8 cellular contexts compared by ENCODE assay signal in the genomic region with DNA sequence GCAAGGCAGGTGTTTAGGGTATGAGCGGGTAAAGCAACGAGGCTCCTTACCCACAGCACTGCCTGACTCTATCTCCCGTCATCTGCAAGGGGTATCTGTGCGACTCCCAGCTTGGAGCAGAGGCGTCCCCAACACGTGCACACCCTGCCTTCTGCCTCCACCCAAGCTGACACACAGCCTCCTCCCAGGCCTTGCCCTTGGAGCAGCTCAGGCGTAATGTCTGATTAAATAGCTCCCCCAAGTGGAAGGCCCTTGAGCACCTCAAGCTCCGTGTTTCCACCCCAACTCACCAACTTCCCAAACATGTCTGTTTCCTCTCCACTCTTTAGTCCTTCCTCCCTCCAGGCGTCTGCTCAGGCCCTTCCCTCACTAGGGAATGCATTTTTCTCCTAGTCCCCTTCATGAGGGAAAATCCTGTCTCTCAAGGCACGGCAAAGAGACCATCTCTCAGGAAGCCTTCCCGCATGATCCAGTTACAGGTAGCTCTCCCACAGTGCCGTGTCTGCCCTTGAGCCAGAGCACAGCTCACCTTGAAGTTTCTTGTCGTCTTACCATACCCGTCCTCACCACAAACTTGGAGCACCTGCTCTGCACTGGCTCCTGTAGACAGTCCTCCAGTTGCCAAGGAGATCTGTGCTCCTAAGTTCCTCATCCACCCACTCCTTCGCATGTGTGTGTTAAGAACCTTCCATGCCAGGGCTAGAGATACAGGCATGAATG. TPM values are rescaled to one million over a fixed set of nuclear protein-coding genes. Genes with fewer than 3 reads are reported as not detected.
DNase-seq lines count a peak whose midpoint lies in the region; ATAC-seq, FAIRE-seq and TF ChIP-seq lines count a peak whose summit lies in the region.

No MANE protein-coding gene starts in this region.

- WGBS in K562 (ENCODE audit: insufficient coverage, low coverage, missing lambda C conversion rate), result 12% methylated on average over 12 of the region's 15 CpGs

- in situ Hi-C loops in K562 (cut with MboI), result loop anchor here (25.0 kb wide), 1 partner anchor 570 kb away; a partner anchor contains a TSS

- peak; percentile 91 for FAIRE-seq in K562 (lab: Jason Lieb, UNC)

- H3K9ac ChIP-seq in K562 (ENCODE audit: insufficient read depth in 1 of 2, low read depth in 2 of 2, low read length in 2 of 2), result no peak overlapping the region

- H3K9me1 ChIP-seq in K562 (ENCODE audit: control insufficient read depth, insufficient read depth, low read length), result no peaks in the 10 kb centered on the region

- H3K9me3 Mint-ChIP-seq in immature natural killer cell, result peaks cover 0 to 2% (median 0%) of the 10 kb centered on the region in 6 donors

- H3K9me3 ChIP-seq in AG04450 (ENCODE audit: control insufficient read depth, insufficient read depth, low read length) (no peaks in the 10 kb centered on the region), K562 (replicated peaks; ENCODE audit: control insufficient read depth, insufficient read depth, low read depth, low read length) (no peaks in the 10 kb centered on the region)

- H3K36me3 Mint-ChIP-seq in immature natural killer cell, result peaks cover 0 to 12% (median 4%) of the 10 kb centered on the region in 3 donors

- CTCF ChIA-PET in AG04450 (lab: Charles Lee), result interaction anchor here (0.5 to 8.8 kb wide), 29 partner anchors 8 to 710 kb away, joined by 3 to 184 read pairs (median 4); a partner anchor contains a TSS
- CTCF ChIA-PET in K562 (lab: Yijun Ruan, JAX; ENCODE audit: low intra/inter-chr PET ratio), result interaction anchor here (0.9 to 1.8 kb wide), 4 partner anchors 84 to 559 kb away, joined by 3 to 17 read pairs (median 6); no protein-coding TSS in a partner anchor

- H3K36me3 ChIP-seq in K562 (ENCODE audit: control insufficient read depth, insufficient read depth, low read length), result no peaks in the 10 kb centered on the region

- ATAC-seq in K562, result peak; percentile 99
- peak; percentile 59 for ATAC-seq in stimulated activated naive CD8-positive, alpha-beta T cell treated with anti-CD3 and anti-CD28 coated beads, Interleukin-15, Interleukin-2, amounts not matched to agents 100 U/mL and 50 U/mL, for 24 hours
- no peak for ATAC-seq in HG03135 (IDR thresholded peaks at IDR 0.05; ENCODE audit: unreplicated experiment)
- ATAC-seq in GM18511 (IDR thresholded peaks at IDR 0.05; ENCODE audit: unreplicated experiment), result no peak

- H3K4me3 ChIP-seq in AG04450 (ENCODE audit: low read depth, low read length) (no peak overlapping the region), GM12864 (ENCODE audit: low read depth, low read length) (no peak overlapping the region), K562 (no peak overlapping the region)

- TF ChIP-seq EP300 in K562 (IDR thresholded peaks at IDR 0.05; ENCODE audit: low read length), result no peak

- no TSS peak for BruUV-seq in K562 (replicated peaks; lab: Mats Ljungman, UMichigan)

- H3K27ac Mint-ChIP-seq in immature natural killer cell, result no peak overlapping the region

- no peaks in the 10 kb centered on the region for H3K79me2 ChIP-seq in K562 (ENCODE audit: control insufficient read depth, insufficient read depth, low read length)

- intact Hi-C loops in K562 (cut with micrococcal nuclease), result loop anchor here (1.0 to 2.0 kb wide), 4 partner anchors 86 to 559 kb away; a partner anchor contains a TSS

- no peak for DNase-seq in AG04450 (ENCODE audit: low read depth, low spot score)
- DNase-seq in GM12864 (ENCODE audit: low read depth), result no peak
- DNase-seq in NCI-H345 (lab: John Stamatoyannopoulos, UW), result peak; percentile 53
- peak; percentile 35 to 76 (median 48) for DNase-seq in K562 (ENCODE audit: extremely low read depth in 1 of 4, low spot score in 3 of 4)
- DNase-seq in immature natural killer cell, result peak in 2 of 3 donors; percentile 11 to 33
- DNase-seq in stimulated activated naive CD8-positive, alpha-beta T cell treated with anti-CD3 and anti-CD28 coated beads, Interleukin-15, Interleukin-2, amounts not matched to agents 100 U/mL and 50 U/mL, for 24 hours, result no peak

- H2AFZ ChIP-seq in K562 (ENCODE audit: low read depth, low read length), result no peak overlapping the region

- no peaks in the 10 kb centered on the region for H3K4me1 Mint-ChIP-seq in immature natural killer cell

- H4K20me1 ChIP-seq in K562 (replicated peaks; ENCODE audit: control insufficient read depth, insufficient read depth, low read length), result no peaks in the 10 kb centered on the region; the same call in 1 of the 2 replicates

- H3K27ac ChIP-seq in AG04450 (ENCODE audit: low read depth, low read length) (no peak overlapping the region), K562 (ENCODE audit: extremely low read depth, low read depth, low read length) (no peak overlapping the region)

- H3K4me3 Mint-ChIP-seq in immature natural killer cell, result no peak overlapping the region

- no peak overlapping the region for H3K4me2 ChIP-seq in K562 (ENCODE audit: insufficient read depth, low read length)

- TF ChIP-seq CTCF in AG04450 (IDR thresholded peaks at IDR 0.05; ENCODE audit: low read depth, low read length) (peak; percentile 62), GM12864 (IDR thresholded peaks at IDR 0.05; ENCODE audit: low read depth, low read length, missing control alignments) (peak; percentile 3), K562 (IDR thresholded peaks at IDR 0.05 in 2 of 3, conservative IDR thresholded peaks at IDR 0.05 in 1 of 3; ENCODE audit: insufficient read depth in 2 of 3, low read depth in 1 of 3, low read length in 3 of 3) (peak; percentile 67 to 87 (median 70))

- H3K4me1 ChIP-seq in K562 (replicated peaks in 1 of 2; ENCODE audit: control insufficient read depth in 2 of 2, insufficient read depth in 2 of 2, low read length in 2 of 2), result no peaks in the 10 kb centered on the region

- POLR2A ChIA-PET in AG04450 (lab: Yijun Ruan, JAX), result interaction anchor here (0.5 to 1.2 kb wide), 4 partner anchors 14 to 86 kb away, joined by 3 to 6 read pairs (median 6); no protein-coding TSS in a partner anchor
- POLR2A ChIA-PET in K562 (lab: Yijun Ruan, JAX), result interaction anchor here (0.6 to 1.2 kb wide), 3 partner anchors 52 to 145 kb away, joined by 3 to 4 read pairs (median 3); no protein-coding TSS in a partner anchor

- no peak for TF ChIP-seq POLR2A in K562 (conservative IDR thresholded peaks at IDR 0.05)

- no peaks in the 10 kb centered on the region for H3K27me3 Mint-ChIP-seq in immature natural killer cell (ENCODE audit: low read depth in 3 of 3)

- peak; percentile 86 to 92 for TF ChIP-seq RAD21 in K562 (CRISPR knock-in tag; conservative IDR thresholded peaks at IDR 0.05 in 1 of 2, IDR thresholded peaks at IDR 0.05 in 1 of 2)

- H3K27me3 ChIP-seq in AG04450 (ENCODE audit: control insufficient read depth, insufficient read depth, low read length) (no peaks in the 10 kb centered on the region), K562 (ENCODE audit: control insufficient read depth in 2 of 2, insufficient read depth in 2 of 2, low read length in 2 of 2) (peaks cover 0 to 24% of the 10 kb centered on the region in 2 experiments; a peak in 2 of 5 replicates)

TF ChIP-seq in K562, 482 proteins besides CTCF, POLR2A, EP300 and RAD21 (continues in another document):
- TF ChIP-seq ZNF830 (CRISPR knock-in tag; IDR thresholded peaks at IDR 0.05) (no peak), ZNF41 (CRISPR knock-in tag; conservative IDR thresholded peaks at IDR 0.05) (no peak), RB1 (IDR thresholded peaks at IDR 0.05; ENCODE audit: low read depth) (no peak), HCFC1 (IDR thresholded peaks at IDR 0.05; ENCODE audit: low read depth, low read length) (no peak)

RNA-seq across cellular contexts. Expression of a gene that starts 15.8 kb away (rescaled TPM):
- 7.3 and 7.4 TPM in 2 replicates for polyA plus RNA-seq in AG04450 (2011; rRNA removed)
- polyA minus RNA-seq in AG04450 (2011; rRNA and poly(A)+ RNA removed), result 5.0 and 5.8 TPM in 2 replicates
- total RNA-seq in K562 (2011; cell fraction: chromatin; rRNA removed; ENCODE audit: low replicate concordance), result 10.7 and 12.6 TPM in 2 replicates
- total RNA-seq in K562 (2011; cell fraction: nucleolus; rRNA removed), result 7.7 and 11.3 TPM in 2 replicates
- 8.0 and 9.3 TPM in 2 replicates for total RNA-seq in K562 (2011; cell fraction: nucleoplasm; rRNA removed)
- 8.2 and 11.3 TPM in 2 replicates for total RNA-seq in K562 (2014; rRNA removed)
- 10.5 and 13.6 TPM in 2 replicates for total RNA-seq in K562 (2014; rRNA removed; fragmentation: Illumina TruSeq; extraction: Trizol)
- 11.0 and 11.7 TPM in 2 replicates for total RNA-seq in K562 (2015; rRNA removed; fragmentation: Illumina TruSeq; extraction: Trizol)
- 8.8 and 11.0 TPM in 2 replicates for total RNA-seq in K562 (2021)
- polyA plus RNA-seq in K562 (2011; rRNA removed), result 4.0 and 16.7 TPM in 2 replicates
- polyA plus RNA-seq in K562 (2011; cell fraction: cytosol; rRNA removed), result 5.1 and 23.0 TPM in 2 replicates
- 6.9 and 25.8 TPM in 2 replicates for polyA plus RNA-seq in K562 (2011; cell fraction: nucleus; rRNA removed)
- 11.9 and 12.0 TPM in 2 replicates for polyA plus RNA-seq in K562 (2012)
- polyA plus RNA-seq in K562 (2014; fragmentation: Illumina TruSeq; extraction: Trizol), result 17.5 and 20.4 TPM in 2 replicates
- 10 to 100 TPM; 18.1 to 28.7 TPM for polyA plus RNA-seq in K562 (2014; fragmentation: Nextera tagmentation; extraction: Ambion mirVana)
- 11.2 and 16.8 TPM in 2 replicates for polyA plus RNA-seq in K562 (2014; rRNA removed)
- polyA minus RNA-seq in K562 (2011; rRNA and poly(A)+ RNA removed), result 3.2 and 12.4 TPM in 2 replicates
- polyA minus RNA-seq in K562 (2011; cell fraction: cytosol; rRNA and poly(A)+ RNA removed), result 2.5 and 6.3 TPM in 2 replicates
- polyA minus RNA-seq in K562 (2011; cell fraction: nucleus; rRNA and poly(A)+ RNA removed), result 1.6 and 4.2 TPM in 2 replicates
- under 1 TPM in 1 of 3 donors, not detected in 2; 0.37 TPM for polyA plus RNA-seq in immature natural killer cell

RNA-seq across cellular contexts. Expression of a gene that starts 48.8 kb away (rescaled TPM):
- polyA plus RNA-seq in AG04450 (2011; rRNA removed), result 0.10 and 0.47 TPM in 2 replicates
- 1.2 TPM in 1 of 2 replicates, not detected in the other for polyA minus RNA-seq in AG04450 (2011; rRNA and poly(A)+ RNA removed)
- not detected in 2 replicates for total RNA-seq in K562 (2011; cell fraction: chromatin; rRNA removed; ENCODE audit: low replicate concordance)
- total RNA-seq in K562 (2011; cell fraction: nucleolus; rRNA removed), result not detected in 2 replicates
- not detected in 2 replicates for total RNA-seq in K562 (2011; cell fraction: nucleoplasm; rRNA removed)
- not detected in 2 replicates for total RNA-seq in K562 (2014; rRNA removed)
- not detected in 2 replicates for total RNA-seq in K562 (2014; rRNA removed; fragmentation: Illumina TruSeq; extraction: Trizol)
- total RNA-seq in K562 (2015; rRNA removed; fragmentation: Illumina TruSeq; extraction: Trizol), result not detected in 2 replicates
- total RNA-seq in K562 (2021), result not detected in 2 replicates
- polyA plus RNA-seq in K562 (2011; rRNA removed), result not detected in 2 replicates
- polyA plus RNA-seq in K562 (2011; cell fraction: cytosol; rRNA removed), result not detected in 2 replicates
- not detected in 2 replicates for polyA plus RNA-seq in K562 (2011; cell fraction: nucleus; rRNA removed)
- polyA plus RNA-seq in K562 (2012), result not detected in 2 replicates
- polyA plus RNA-seq in K562 (2014; fragmentation: Illumina TruSeq; extraction: Trizol), result not detected in 2 replicates
- not detected for polyA plus RNA-seq in K562 (2014; fragmentation: Nextera tagmentation; extraction: Ambion mirVana)
- not detected in 2 replicates for polyA plus RNA-seq in K562 (2014; rRNA removed)
- polyA minus RNA-seq in K562 (2011; rRNA and poly(A)+ RNA removed), result not detected in 2 replicates
- not detected in 2 replicates for polyA minus RNA-seq in K562 (2011; cell fraction: cytosol; rRNA and poly(A)+ RNA removed)
- polyA minus RNA-seq in K562 (2011; cell fraction: nucleus; rRNA and poly(A)+ RNA removed), result not detected in 2 replicates
- not detected for polyA plus RNA-seq in immature natural killer cell

Comparison
In these comparisons a context has a peak if more than half of its experiments do, and no peak if none do; other contexts are left out.
1. DNase-seq: peak in NCI-H345 (single experiment), K562 (4 of 4) and immature natural killer cell (2 of 3); none in AG04450 (single experiment), GM12864 (single experiment) and stimulated activated naive CD8-positive, alpha-beta T cell treated with anti-CD3 and anti-CD28 coated beads, Interleukin-15, Interleukin-2, amounts not matched to agents 100 U/mL and 50 U/mL, for 24 hours (single experiment).
2. CTCF ChIP-seq: peak in every context shown above with its lines; median percentile 70 in K562; 62 in AG04450; 3 in GM12864.
3. ATAC-seq: peak in K562 (single experiment) and stimulated activated naive CD8-positive, alpha-beta T cell treated with anti-CD3 and anti-CD28 coated beads, Interleukin-15, Interleukin-2, amounts not matched to agents 100 U/mL and 50 U/mL, for 24 hours (single experiment); none in HG03135 (single experiment) and GM18511 (single experiment).